In genomic region chrX:149531599-149531998, GRCh38 we compare ENCODE assay signal across 11 cellular contexts. TPM values are rescaled to one million over a fixed set of nuclear protein-coding genes. Genes with fewer than 3 reads are reported as not detected.
DNase-seq lines count a peak whose midpoint lies in the region; ATAC-seq and TF ChIP-seq lines count a peak whose summit lies in the region.
"Had no signal": no experiment of that assay in that cellular context is flagged by ENCODE, and none has a peak within 500 bp of the region (broad histone marks: within the 10 kb centered on the region; RNA-seq: fewer than 3 reads in every experiment).

No MANE protein-coding gene starts in this region.

- no peak for TF ChIP-seq CTCF in gastrocnemius medialis (IDR thresholded peaks at IDR 0.05 in 4 of 5, conservative IDR thresholded peaks at IDR 0.05 in 1 of 5)

- H3K27ac ChIP-seq in gastrocnemius medialis: no peak overlapping the region
- H3K27ac ChIP-seq: vagina had no signal

- DNase-seq in gastrocnemius medialis (no peak), NCI-H146 treated with DMSO at 0.1 percent for 48 hours (lab: John Stamatoyannopoulos, UW; ENCODE audit: unreplicated experiment) (no peak), NCI-H526 (lab: John Stamatoyannopoulos, UW) (no peak)
- DNase-seq: amniotic stem cell had no signal

- ATAC-seq in GM18519 (IDR thresholded peaks at IDR 0.05; ENCODE audit: low FRiP score, unreplicated experiment) (peak; percentile 69), GM21529 (IDR thresholded peaks at IDR 0.05; ENCODE audit: unreplicated experiment) (peak; percentile 64), HG03521 (IDR thresholded peaks at IDR 0.05; ENCODE audit: unreplicated experiment) (peak; percentile 78), gastrocnemius medialis (no peak)

- H3K9me3 ChIP-seq in gastrocnemius medialis: no peaks in the 10 kb centered on the region
- H3K9me3 ChIP-seq: vagina had no signal

- no peak for TF ChIP-seq POLR2A in gastrocnemius medialis (IDR thresholded peaks at IDR 0.05)

- H3K27me3 Mint-ChIP-seq in dendritic cell treated with granulocyte-macrophage colony-stimulating factor and Interleukin-4, amounts not matched to agents 40 ng/mL and 50 ng/mL, for 4 days: no peaks in the 10 kb centered on the region

- no peaks in the 10 kb centered on the region for H3K4me1 ChIP-seq in gastrocnemius medialis
- H3K4me1 ChIP-seq: vagina had no signal

- no peaks in the 10 kb centered on the region for H3K9me3 Mint-ChIP-seq in dendritic cell treated with granulocyte-macrophage colony-stimulating factor and Interleukin-4, amounts not matched to agents 40 ng/mL and 50 ng/mL, for 4 days

- peaks cover 52% of the 10 kb centered on the region for H3K4me1 Mint-ChIP-seq in dendritic cell treated with granulocyte-macrophage colony-stimulating factor and Interleukin-4, amounts not matched to agents 40 ng/mL and 50 ng/mL, for 4 days (ENCODE audit: low read depth)

- no peaks in the 10 kb centered on the region for H3K27me3 ChIP-seq in gastrocnemius medialis
- H3K27me3 ChIP-seq: vagina had no signal

- peak overlapping the region; percentile 83 for H3K27ac Mint-ChIP-seq in dendritic cell treated with granulocyte-macrophage colony-stimulating factor and Interleukin-4, amounts not matched to agents 40 ng/mL and 50 ng/mL, for 4 days

- peaks cover 45% of the 10 kb centered on the region for H3K36me3 Mint-ChIP-seq in dendritic cell treated with granulocyte-macrophage colony-stimulating factor and Interleukin-4, amounts not matched to agents 40 ng/mL and 50 ng/mL, for 4 days (ENCODE audit: low read depth)

- in situ Hi-C loops in gastrocnemius medialis (cut with MboI; ENCODE audit: low sequenced_read_pairs in 4 of 4): no loop called here

- H3K36me3 ChIP-seq in gastrocnemius medialis: peaks cover 0 to 6% of the 10 kb centered on the region in 2 donors

- H3K4me3 Mint-ChIP-seq in dendritic cell treated with granulocyte-macrophage colony-stimulating factor and Interleukin-4, amounts not matched to agents 40 ng/mL and 50 ng/mL, for 4 days: no peak overlapping the region

- intact Hi-C loops in dendritic cell treated with granulocyte-macrophage colony-stimulating factor and Interleukin-4, amounts not matched to agents 40 ng/mL and 50 ng/mL, for 4 days (cut with micrococcal nuclease): no loop called here
- intact Hi-C loops in gastrocnemius medialis (cut with DNase I; ENCODE audit: low total_unique reads): no loop called here

- no peak overlapping the region for H3K4me3 ChIP-seq in gastrocnemius medialis
- H3K4me3 ChIP-seq: vagina had no signal

RNA-seq across cellular contexts. Expression of gene EOLA1, which starts 9.2 kb away (rescaled TPM):
- 10 to 100 TPM in 3 of 4 donors, 1 to 10 TPM in 1; 9.3 to 17.5 (median 12.1) TPM for total RNA-seq in gastrocnemius medialis

RNA-seq across cellular contexts. Expression of gene HSFX3, which starts 18.1 kb away (rescaled TPM):
- total RNA-seq in gastrocnemius medialis: not detected
- total RNA-seq: fibroblast of villous mesenchyme; T-helper 2 cell treated with Interferon-gamma antibody and Interleukin-4, amounts not matched to agents 100 ng/mL and 5 ng/mL, for 36 hours; vagina had no signal

RNA-seq across cellular contexts. Expression of gene IDS, which starts 26.5 kb away (rescaled TPM):
- total RNA-seq in gastrocnemius medialis: 10 to 100 TPM; 28.4 to 44.2 (median 33.7) TPM

RNA-seq across cellular contexts. Expression of gene MAGEA9B, which starts 55.7 kb away (rescaled TPM):
- total RNA-seq in gastrocnemius medialis: not detected
- total RNA-seq: fibroblast of villous mesenchyme; T-helper 2 cell treated with Interferon-gamma antibody and Interleukin-4, amounts not matched to agents 100 ng/mL and 5 ng/mL, for 36 hours; vagina had no signal

Comparison
In these comparisons a context has a peak if more than half of its experiments do, and no peak if none do; other contexts are left out.
1. ATAC-seq: peak in GM18519 (single experiment), GM21529 (single experiment) and HG03521 (single experiment); none in gastrocnemius medialis (0 of 2).